Comparison of ENCODE assay signal across 9 cellular contexts in the genomic region with DNA sequence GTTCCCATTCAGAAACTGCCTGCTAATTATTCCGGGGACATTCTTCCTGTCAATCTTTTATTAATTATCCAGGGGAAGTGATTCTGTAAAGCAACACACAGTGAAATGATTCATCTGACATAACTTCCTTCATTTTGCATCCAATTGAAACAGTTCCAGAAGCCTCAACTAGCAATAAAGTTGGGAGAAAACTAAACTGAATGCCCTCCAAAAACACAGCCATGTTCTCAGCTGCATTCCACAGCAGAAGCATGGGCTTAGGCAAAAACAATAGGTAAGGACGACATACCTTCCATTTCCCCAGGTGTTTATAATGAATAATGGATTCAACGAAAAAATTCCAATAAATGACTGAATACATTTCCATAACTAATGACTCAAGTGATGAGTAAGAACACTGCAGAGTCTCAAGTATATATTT. TPM values are rescaled to one million over a fixed set of nuclear protein-coding genes. Genes with fewer than 3 reads are reported as not detected.
DNase-seq lines count a peak whose midpoint lies in the region; ATAC-seq, FAIRE-seq and TF ChIP-seq lines count a peak whose summit lies in the region.
"Had no signal": no experiment of that assay in that cellular context is flagged by ENCODE, and none has a peak within 500 bp of the region (broad histone marks: within the 10 kb centered on the region; RNA-seq: fewer than 3 reads in every experiment).

No MANE protein-coding gene starts in this region.

- TF ChIP-seq POLR2A in uterus (IDR thresholded peaks at IDR 0.05): no peak
- TF ChIP-seq POLR2A in H54 (IDR thresholded peaks at IDR 0.05; ENCODE audit: low read depth, low read length): no peak

- H3K4me1 ChIP-seq in left ventricle myocardium inferior (peaks cover 57% of the 10 kb centered on the region), ascending aorta (peaks cover 6 to 11% of the 10 kb centered on the region in 2 donors), iPS-20b (ENCODE audit: insufficient read depth, low read length) (peaks cover 16% of the 10 kb centered on the region; the same call in 1 of the 2 replicates), uterus (peaks cover 0 to 5% of the 10 kb centered on the region in 2 donors)

- no peak for ATAC-seq in Right ventricle myocardium superior (ENCODE audit: poor library complexity)
- no peak for ATAC-seq in HG03159 (IDR thresholded peaks at IDR 0.05; ENCODE audit: unreplicated experiment)
- ATAC-seq: activated CD8-positive, alpha-beta T cell treated with anti-CD3 and anti-CD28 coated beads for 36 hours had no signal

- peak overlapping the region; percentile 49 for H3K27ac ChIP-seq in left ventricle myocardium inferior (replicated peaks)
- peak overlapping the region; percentile 58 to 64 for H3K27ac ChIP-seq in ascending aorta
- peak overlapping the region; percentile 7 for H3K27ac ChIP-seq in iPS-20b (ENCODE audit: low read length)
- H3K27ac ChIP-seq in uterus: peak overlapping the region; percentile 26 to 79

- FAIRE-seq in H54 (lab: Jason Lieb, UNC): no peak

- no peak for DNase-seq in left ventricle myocardium inferior
- no peak for DNase-seq in Right ventricle myocardium superior
- DNase-seq in ascending aorta (ENCODE audit: low spot score in 2 of 2): no peak
- DNase-seq in uterus: no peak
- no peak for DNase-seq in H54 (ENCODE audit: insufficient read length, low spot score)
- DNase-seq in GM13977 (ENCODE audit: low spot score): no peak
- DNase-seq: activated CD8-positive, alpha-beta T cell treated with anti-CD3 and anti-CD28 coated beads for 36 hours had no signal

- in situ Hi-C loops in GM13977 (cut with MboI; ENCODE audit: low pct_unique_long_range_greater_than_20kb, low sequenced_read_pairs, unreplicated experiment): no loop called here

- H3K36me3 ChIP-seq in left ventricle myocardium inferior: no peaks in the 10 kb centered on the region
- no peaks in the 10 kb centered on the region for H3K36me3 ChIP-seq in ascending aorta
- no peaks in the 10 kb centered on the region for H3K36me3 ChIP-seq in iPS-20b (ENCODE audit: insufficient read depth, low read depth, low read length)
- H3K36me3 ChIP-seq in uterus: no peaks in the 10 kb centered on the region

- H3K27me3 ChIP-seq in left ventricle myocardium inferior (ENCODE audit: low read depth): no peaks in the 10 kb centered on the region
- H3K27me3 ChIP-seq in ascending aorta: no peaks in the 10 kb centered on the region
- no peaks in the 10 kb centered on the region for H3K27me3 ChIP-seq in iPS-20b (ENCODE audit: insufficient read depth, low read length)
- H3K27me3 ChIP-seq in uterus: no peaks in the 10 kb centered on the region

- no peaks in the 10 kb centered on the region for H3K9me3 ChIP-seq in left ventricle myocardium inferior (replicated peaks)
- no peaks in the 10 kb centered on the region for H3K9me3 ChIP-seq in ascending aorta
- H3K9me3 ChIP-seq in iPS-20b (ENCODE audit: insufficient read depth, low read depth, low read length): no peaks in the 10 kb centered on the region
- no peaks in the 10 kb centered on the region for H3K9me3 ChIP-seq in uterus

- intact Hi-C loops in left ventricle myocardium inferior (cut with micrococcal nuclease): no loop called here
- intact Hi-C loops in Right ventricle myocardium superior (cut with DNase I): no loop called here
- intact Hi-C loops in ascending aorta (cut with DNase I): no loop called here
- intact Hi-C loops in uterus (cut with DNase I; ENCODE audit: low total_unique reads): no loop called here

- no peak for TF ChIP-seq CTCF in left ventricle myocardium inferior (IDR thresholded peaks at IDR 0.05; ENCODE audit: borderline replicate concordance)
- TF ChIP-seq CTCF in ascending aorta (IDR thresholded peaks at IDR 0.05): no peak
- no peak for TF ChIP-seq CTCF in uterus (IDR thresholded peaks at IDR 0.05)
- TF ChIP-seq CTCF in GM13977 (IDR thresholded peaks at IDR 0.05; ENCODE audit: extremely low read depth, insufficient read depth, missing control alignments): no peak

- H3K9ac ChIP-seq in iPS-20b (ENCODE audit: low read depth, low read length): peak overlapping the region; percentile 56; the same call in 1 of the 2 replicates

- H3K4me3 ChIP-seq in left ventricle myocardium inferior (no peak overlapping the region), ascending aorta (no peak overlapping the region), iPS-20b (ENCODE audit: low read length) (no peak overlapping the region), uterus (no peak overlapping the region)

RNA-seq across cellular contexts. Expression of a gene that starts 36.9 kb away (rescaled TPM):
- total RNA-seq in left ventricle myocardium inferior: 11.4 TPM
- 9.2 TPM for total RNA-seq in Right ventricle myocardium superior
- total RNA-seq in ascending aorta: 19.2 TPM
- total RNA-seq in uterus: 10 to 100 TPM in 3 of 4 donors, under 1 TPM in 1; 0.88 to 79.8 (median 21.2) TPM

Comparison
In these comparisons a context has a peak if more than half of its experiments do, and no peak if none do; other contexts are left out.
1. H3K27ac ChIP-seq: peak in every context shown above with its lines; median percentile 61 in ascending aorta; 52 in uterus; 49 in left ventricle myocardium inferior; 7 in iPS-20b.